ENCODE assay signal across 25 cellular contexts in the genomic region with DNA sequence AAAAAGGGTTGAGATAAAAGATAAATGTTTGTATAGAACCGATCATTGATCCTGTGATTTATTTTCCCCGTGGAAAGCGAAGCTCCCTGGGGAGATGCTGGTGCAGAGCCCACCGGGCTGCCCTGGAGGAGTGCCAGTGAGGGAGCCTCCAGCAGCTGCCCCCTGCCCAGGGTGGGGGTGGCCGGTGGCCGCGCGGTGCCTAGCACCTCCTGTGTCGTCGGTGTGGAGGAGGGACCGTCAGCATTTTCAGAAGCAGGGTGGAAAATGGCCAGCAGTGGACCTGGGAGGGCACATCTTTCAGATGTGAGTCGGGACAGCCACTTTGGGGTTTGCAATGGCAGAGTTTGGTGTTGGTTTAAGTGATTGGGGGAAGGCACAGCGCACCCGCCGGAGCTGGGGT.
"Had no signal": no experiment of that assay in that cellular context is flagged by ENCODE, and none has a peak within 500 bp of the region (broad histone marks: within the 10 kb centered on the region; RNA-seq: fewer than 3 reads in every experiment).

No MANE protein-coding gene starts in this region.

- H3K27ac Mint-ChIP-seq: dendritic cell treated with granulocyte-macrophage colony-stimulating factor and Interleukin-4, amounts not matched to agents 40 ng/mL and 50 ng/mL, for 4 days; effector memory CD8-positive, alpha-beta T cell; endodermal cell had no signal

- H3K4me2 ChIP-seq: hepatocyte had no signal

- H3K4me3 Mint-ChIP-seq: dendritic cell treated with granulocyte-macrophage colony-stimulating factor and Interleukin-4, amounts not matched to agents 40 ng/mL and 50 ng/mL, for 4 days; effector memory CD8-positive, alpha-beta T cell; endodermal cell had no signal

- H2AFZ ChIP-seq: hepatocyte had no signal

- H3K27ac ChIP-seq: colonic mucosa, coronary artery, dorsolateral prefrontal cortex, epithelial cell of prostate, esophagus muscularis mucosa, esophagus squamous epithelium, foreskin keratinocyte, gastrocnemius medialis, gastroesophageal sphincter, heart right ventricle, hepatocyte had no signal

- ATAC-seq: effector memory CD8-positive, alpha-beta T cell; esophagus mucosa; foreskin keratinocyte; gastrocnemius medialis; gastroesophageal sphincter; heart right ventricle had no signal

- H3K36me3 ChIP-seq: colonic mucosa, esophagus muscularis mucosa, esophagus squamous epithelium, gastrocnemius medialis, gastroesophageal sphincter, heart right ventricle had no signal

- H3K4me3 ChIP-seq: colonic mucosa, coronary artery, dorsolateral prefrontal cortex, esophagus muscularis mucosa, esophagus squamous epithelium, gastrocnemius medialis, gastroesophageal sphincter, heart right ventricle, hepatocyte had no signal

- H3K4me1 ChIP-seq: colonic mucosa, esophagus squamous epithelium, foreskin keratinocyte, gastrocnemius medialis had no signal

- H3K27me3 ChIP-seq: colonic mucosa, foreskin keratinocyte, hepatocyte had no signal

- DNase-seq: colonic mucosa; cortex of kidney; dermis blood vessel endothelial cell; dorsolateral prefrontal cortex; effector CD4-positive, alpha-beta T cell; effector CD8-positive, alpha-beta T cell; effector memory CD4-positive, alpha-beta T cell; effector memory CD8-positive, alpha-beta T cell; endodermal cell; erythroblast; esophagus squamous epithelium; foreskin fibroblast; foreskin keratinocyte; foreskin melanocyte; gastrocnemius medialis; glutamatergic neuron; head of caudate nucleus; heart right ventricle had no signal

- H3K9me3 Mint-ChIP-seq: dendritic cell treated with granulocyte-macrophage colony-stimulating factor and Interleukin-4, amounts not matched to agents 40 ng/mL and 50 ng/mL, for 4 days; effector memory CD8-positive, alpha-beta T cell; endodermal cell had no signal

- H3K27me3 Mint-ChIP-seq: dendritic cell treated with granulocyte-macrophage colony-stimulating factor and Interleukin-4, amounts not matched to agents 40 ng/mL and 50 ng/mL, for 4 days had no signal

- H3K9me3 ChIP-seq: colonic mucosa, esophagus muscularis mucosa, esophagus squamous epithelium, gastrocnemius medialis, gastroesophageal sphincter, heart right ventricle had no signal
